In the genomic region with DNA sequence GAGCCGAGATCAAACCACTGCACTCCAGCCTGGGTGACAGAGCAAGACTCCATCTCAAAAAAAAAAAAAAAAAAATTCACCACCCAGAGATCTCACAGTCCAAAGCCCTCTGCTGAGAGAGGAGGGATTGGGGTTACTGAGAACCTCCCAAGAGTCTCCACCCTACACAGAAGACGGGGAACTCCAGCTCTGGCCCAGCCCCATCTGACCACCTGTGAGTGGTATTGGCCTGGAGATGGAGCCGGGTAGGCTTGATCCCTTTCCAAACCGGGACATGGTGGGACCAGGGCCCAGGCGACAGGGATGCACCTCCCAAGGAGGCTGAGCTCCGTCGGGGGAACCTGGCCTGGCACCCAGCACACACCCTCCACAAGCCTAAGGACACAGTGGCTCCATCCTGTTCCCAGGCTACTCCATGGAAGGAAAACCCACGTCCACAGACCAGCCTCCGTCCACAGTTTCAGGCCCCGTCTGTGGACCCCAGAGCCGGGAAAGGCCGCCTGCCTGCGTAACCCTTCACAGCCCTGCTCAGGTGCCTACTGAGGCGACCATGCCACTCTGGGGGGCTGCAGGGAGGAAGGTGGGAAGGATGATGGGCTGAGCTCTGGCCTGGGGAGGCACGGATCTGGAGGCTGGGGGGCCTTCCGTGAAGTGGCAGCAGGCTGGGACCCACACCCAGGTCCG, we compare ENCODE assay signal across 10 cellular contexts. TPM values are rescaled to one million over a fixed set of nuclear protein-coding genes. Genes with fewer than 3 reads are reported as not detected.
A peak's percentile ranks its signal among the peaks of the same experiment; 100 is the strongest.
DNase-seq lines count a peak whose midpoint lies in the region; ATAC-seq, FAIRE-seq and TF ChIP-seq lines count a peak whose summit lies in the region.
"Had no signal": no experiment of that assay in that cellular context is flagged by ENCODE, and none has a peak within 500 bp of the region (broad histone marks: within the 10 kb centered on the region; RNA-seq: fewer than 3 reads in every experiment).

No MANE protein-coding gene starts in this region.

- no peaks in the 10 kb centered on the region for H3K27me3 ChIP-seq in CD8-positive, alpha-beta memory T cell (ENCODE audit: insufficient read depth, low read length, poor library complexity, severe bottlenecking)
- H3K27me3 ChIP-seq in parathyroid adenoma (ENCODE audit: control insufficient read depth, insufficient read depth, low read length) = no peaks in the 10 kb centered on the region

- no peaks in the 10 kb centered on the region for H3K9me2 ChIP-seq in OCI-LY7 (ENCODE audit: insufficient read depth, low read length)

- no peaks in the 10 kb centered on the region for H3K9me3 ChIP-seq in CD8-positive, alpha-beta memory T cell (ENCODE audit: low read length)
- no peaks in the 10 kb centered on the region for H3K9me3 ChIP-seq in OCI-LY7 (ENCODE audit: low read length)
- H3K9me3 ChIP-seq in parathyroid adenoma (ENCODE audit: control insufficient read depth, low read length) = no peaks in the 10 kb centered on the region

- no peak overlapping the region for H2AFZ ChIP-seq in OCI-LY7 (ENCODE audit: low read length)
- H2AFZ ChIP-seq in parathyroid adenoma = no peak overlapping the region

- BruUV-seq in OCI-LY7 (replicated peaks; lab: Mats Ljungman, UMichigan) = no TSS peak

- H3K4me3 ChIP-seq in CD8-positive, alpha-beta memory T cell (ENCODE audit: low read length) = peak overlapping the region; percentile 71
- peak overlapping the region; percentile 96 for H3K4me3 ChIP-seq in OCI-LY7 (ENCODE audit: low read depth, low read length, poor library complexity, severe bottlenecking)
- peak overlapping the region; percentile 93 for H3K4me3 ChIP-seq in parathyroid adenoma (ENCODE audit: low read depth, low read length)

- H3K27ac Mint-ChIP-seq in CD8-positive, alpha-beta memory T cell = peak overlapping the region in 6 of 8 donors; percentile 61 to 99 (median 84)

- ATAC-seq in GM19467 (IDR thresholded peaks at IDR 0.05; ENCODE audit: unreplicated experiment) = no peak

- H3K9me3 Mint-ChIP-seq in CD8-positive, alpha-beta memory T cell = peaks cover 0 to 3% (median 0%) of the 10 kb centered on the region in 5 donors

- peaks cover 0 to 6% of the 10 kb centered on the region in 2 donors for H3K27me3 Mint-ChIP-seq in CD8-positive, alpha-beta memory T cell

- no peak for TF ChIP-seq CTCF in OCI-LY7 (conservative IDR thresholded peaks at IDR 0.05; ENCODE audit: low read length)
- no peak for TF ChIP-seq CTCF in parathyroid adenoma (IDR thresholded peaks at IDR 0.05)

- H3K79me2 ChIP-seq in OCI-LY7 (ENCODE audit: insufficient read depth, low read depth, low read length) = peaks cover 62% of the 10 kb centered on the region
- peaks cover 49% of the 10 kb centered on the region for H3K79me2 ChIP-seq in parathyroid adenoma

- CTCF ChIA-PET in CD8-positive, alpha-beta memory T cell (lab: Charles Lee) = interaction anchor here (1.0 to 4.2 kb wide), 6 partner anchors 10 to 64 kb away, joined by 3 to 15 read pairs (median 3); a partner anchor contains a TSS
- CTCF ChIA-PET in OCI-LY7 (lab: Charles Lee; ENCODE audit: unreplicated experiment) = no interaction called here

- no peak for DNase-seq in CD8-positive, alpha-beta memory T cell
- DNase-seq in OCI-LY7 (ENCODE audit: low spot score) = no peak
- DNase-seq in epithelial cell of prostate (ENCODE audit: low read depth, low spot score) = no peak
- DNase-seq in RCC 7860 (ENCODE audit: low spot score) = no peak
- DNase-seq in medulla oblongata (ENCODE audit: extremely low spot score) = no peak
- DNase-seq in UCSD-AML1 (lab: John Stamatoyannopoulos, UW; ENCODE audit: unreplicated experiment) = no peak
- DNase-seq: NCI-H1436; stimulated activated CD4-positive, alpha-beta T cell treated with anti-CD3 and anti-CD28 coated beads, Interleukin-15, amount 100 ng/mL, for 24 hours had no signal

- peak overlapping the region; percentile 94 for H3K4me2 ChIP-seq in OCI-LY7 (ENCODE audit: low read length)
- peak overlapping the region; percentile 95 for H3K4me2 ChIP-seq in parathyroid adenoma (ENCODE audit: low read length)

- FAIRE-seq in RCC 7860 (lab: Jason Lieb, UNC) = no peak

- H3K9ac ChIP-seq in parathyroid adenoma = no peak overlapping the region

- peaks cover 60% of the 10 kb centered on the region for H3K4me1 ChIP-seq in CD8-positive, alpha-beta memory T cell (ENCODE audit: insufficient read depth, low read length)
- peaks cover 51% of the 10 kb centered on the region for H3K4me1 ChIP-seq in OCI-LY7 (ENCODE audit: insufficient read depth, low read length, poor library complexity, severe bottlenecking)
- H3K4me1 ChIP-seq in parathyroid adenoma = peaks cover 32% of the 10 kb centered on the region

- intact Hi-C loops in OCI-LY7 (cut with micrococcal nuclease; ENCODE audit: unreplicated experiment) = no loop called here

- peaks cover 10% of the 10 kb centered on the region for H4K20me1 ChIP-seq in OCI-LY7 (ENCODE audit: insufficient read depth, low read length)

- POLR2A ChIA-PET in CD8-positive, alpha-beta memory T cell (lab: Charles Lee) = interaction anchor here (1.0 to 1.3 kb wide), 2 partner anchors 11 to 15 kb away, joined by 3 to 4 read pairs; no protein-coding TSS in a partner anchor
- POLR2A ChIA-PET in OCI-LY7 (lab: Charles Lee) = interaction anchor here (0.5 to 0.6 kb wide), 2 partner anchors 13 to 171 kb away, joined by 3 read pairs; no protein-coding TSS in a partner anchor

- peak overlapping the region; percentile 97 for H3K27ac ChIP-seq in CD8-positive, alpha-beta memory T cell (ENCODE audit: low read depth, low read length)
- H3K27ac ChIP-seq in OCI-LY7 (ENCODE audit: low read depth, low read length, poor library complexity, severe bottlenecking) (peak overlapping the region; percentile 76), epithelial cell of prostate (peak overlapping the region; percentile 81), parathyroid adenoma (no peak overlapping the region)

- H3K4me1 Mint-ChIP-seq in CD8-positive, alpha-beta memory T cell = peaks cover 23 to 62% (median 38%) of the 10 kb centered on the region in 3 donors

- H3K36me3 ChIP-seq in CD8-positive, alpha-beta memory T cell (ENCODE audit: insufficient read depth, low read length) = peaks cover 5% of the 10 kb centered on the region
- H3K36me3 ChIP-seq in OCI-LY7 (ENCODE audit: insufficient read depth, low read length) (peaks cover 55% of the 10 kb centered on the region), parathyroid adenoma (ENCODE audit: control insufficient read depth, insufficient read depth, low read length) (no peaks in the 10 kb centered on the region)

- peak overlapping the region; percentile 76 to 95 (median 89) for H3K4me3 Mint-ChIP-seq in CD8-positive, alpha-beta memory T cell

- peaks cover 0 to 27% (median 0%) of the 10 kb centered on the region in 3 donors for H3K36me3 Mint-ChIP-seq in CD8-positive, alpha-beta memory T cell

RNA-seq across cellular contexts. Expression of a gene that starts 1.8 kb away (rescaled TPM):
- total RNA-seq in CD8-positive, alpha-beta memory T cell = 100 to 1,000 TPM; 151 to 157 TPM
- polyA plus RNA-seq in CD8-positive, alpha-beta memory T cell = 84.6 TPM
- 131 and 169 TPM in 2 replicates for total RNA-seq in OCI-LY7 (2014; rRNA removed; shearing (Covaris generic))
- total RNA-seq in OCI-LY7 (2022) = 195 and 204 TPM in 2 replicates

RNA-seq across cellular contexts. Expression of a gene that starts 2.2 kb away (rescaled TPM):
- total RNA-seq in CD8-positive, alpha-beta memory T cell = not detected
- not detected for polyA plus RNA-seq in CD8-positive, alpha-beta memory T cell
- not detected in 2 replicates for total RNA-seq in OCI-LY7 (2014; rRNA removed; shearing (Covaris generic))
- not detected in 2 replicates for total RNA-seq in OCI-LY7 (2022)

RNA-seq across cellular contexts. Expression of a gene that starts 7.3 kb away (rescaled TPM):
- 10 to 100 TPM; 78.1 to 78.9 TPM for total RNA-seq in CD8-positive, alpha-beta memory T cell
- polyA plus RNA-seq in CD8-positive, alpha-beta memory T cell = 792 TPM
- total RNA-seq in OCI-LY7 (2014; rRNA removed; shearing (Covaris generic)) = 51.5 and 73.7 TPM in 2 replicates
- total RNA-seq in OCI-LY7 (2022) = 126 and 127 TPM in 2 replicates

RNA-seq across cellular contexts. Expression of a gene that starts 18.9 kb away (rescaled TPM):
- total RNA-seq in CD8-positive, alpha-beta memory T cell = not detected
- polyA plus RNA-seq in CD8-positive, alpha-beta memory T cell = not detected
- 0.05 TPM in 1 of 2 replicates, not detected in the other for total RNA-seq in OCI-LY7 (2014; rRNA removed; shearing (Covaris generic))
- total RNA-seq in OCI-LY7 (2022) = not detected in 2 replicates

RNA-seq across cellular contexts. Expression of a gene that starts 20.8 kb away (rescaled TPM):
- total RNA-seq in CD8-positive, alpha-beta memory T cell = 10 to 100 TPM; 33.8 to 39.5 TPM
- 14.1 TPM for polyA plus RNA-seq in CD8-positive, alpha-beta memory T cell
- 22.5 and 43.3 TPM in 2 replicates for total RNA-seq in OCI-LY7 (2014; rRNA removed; shearing (Covaris generic))
- 66.6 and 74.4 TPM in 2 replicates for total RNA-seq in OCI-LY7 (2022)
